ENCODE assay signal across 8 cellular contexts in genomic region chr17:56819431-56820145, GRCh38. TPM values are rescaled to one million over a fixed set of nuclear protein-coding genes. Genes with fewer than 3 reads are reported as not detected.
DNase-seq lines count a peak whose midpoint lies in the region; ATAC-seq and TF ChIP-seq lines count a peak whose summit lies in the region.

No MANE protein-coding gene starts in this region.

- peak; percentile 88 for TF ChIP-seq CTCF in 22Rv1 (IDR thresholded peaks at IDR 0.05)

- ATAC-seq in GM18502 (IDR thresholded peaks at IDR 0.05; ENCODE audit: poor library complexity, unreplicated experiment) (peak; percentile 86), HG03103 (IDR thresholded peaks at IDR 0.05; ENCODE audit: low read depth, unreplicated experiment) (peak; percentile 70), left lobe of liver (peak; percentile 87)

- DNase-seq in NCI-H345 (lab: John Stamatoyannopoulos, UW) (peak; percentile 76), left lobe of liver (ENCODE audit: low spot score) (peak; percentile 82)
- DNase-seq in activated CD4-positive, CD25-positive, alpha-beta regulatory T cell treated with anti-CD3 and anti-CD28 coated beads, Interleukin-2, amount 50 U/mL, for 16 hours (ENCODE audit: low read depth, low spot score) = peak; percentile 57
- peak; percentile 65 for DNase-seq in central memory CD4-positive, alpha-beta T cell
- DNase-seq in stimulated activated CD4-positive, alpha-beta T cell treated with anti-CD3 and anti-CD28 coated beads, TNF-alpha, amount 100 ng/mL, for 4 hours (ENCODE audit: low read depth in 3 of 3) = peak; percentile 31 to 63 (median 51)

- no peak overlapping the region for H3K27ac ChIP-seq in 22Rv1

RNA-seq across cellular contexts. Expression of gene C17orf67, which starts 14.1 kb away (rescaled TPM):
- total RNA-seq in left lobe of liver = 1.9 TPM

RNA-seq across cellular contexts. Expression of gene DGKE, which starts 14.4 kb away (rescaled TPM):
- 4.0 TPM for total RNA-seq in left lobe of liver
